8 cellular contexts compared by ENCODE assay signal in genomic region chr2:189581354-189582139, GRCh38.
A peak's percentile ranks its signal among the peaks of the same experiment; 100 is the strongest.
DNase-seq lines count a peak whose midpoint lies in the region; ATAC-seq and TF ChIP-seq lines count a peak whose summit lies in the region.

No MANE protein-coding gene starts in this region.

- DNase-seq in GM10248 (ENCODE audit: extremely low spot score): peak; percentile 21
- no peak for DNase-seq in astrocyte of the spinal cord (ENCODE audit: low read depth, low spot score)
- DNase-seq in islet precursor cell: peak; percentile 82
- peak; percentile 10 for DNase-seq in stimulated activated naive CD8-positive, alpha-beta T cell treated with anti-CD3 and anti-CD28 coated beads, Interleukin-15, Interleukin-2, amounts not matched to agents 100 U/mL and 50 U/mL, for 24 hours
- no peak for DNase-seq in NCI-H2029 treated with DMSO at 0.1 percent for 48 hours (lab: John Stamatoyannopoulos, UW)
- no peak for DNase-seq in inferior parietal cortex (ENCODE audit: extremely low spot score)

- H3K36me3 ChIP-seq in KMS-11 (ENCODE audit: insufficient read depth): no peaks in the 10 kb centered on the region

- CTCF ChIA-PET in GM10248 (lab: Yijun Ruan, JAX): interaction anchor here (1.5 kb wide), 1 partner anchor 38 kb away, joined by 3 read pairs; no protein-coding TSS in a partner anchor

- H3K4me2 ChIP-seq in KMS-11: peak overlapping the region; percentile 97

- in situ Hi-C loops in astrocyte of the spinal cord (cut with HindIII; ENCODE audit: low sequenced_read_pairs): no loop called here

- ATAC-seq in stimulated activated naive CD8-positive, alpha-beta T cell treated with anti-CD3 and anti-CD28 coated beads, Interleukin-15, Interleukin-2, amounts not matched to agents 100 U/mL and 50 U/mL, for 24 hours: no peak
- ATAC-seq in HG03469 (IDR thresholded peaks at IDR 0.05; ENCODE audit: unreplicated experiment): no peak

- peaks cover 22% of the 10 kb centered on the region for H3K4me1 ChIP-seq in KMS-11 (ENCODE audit: low read depth, poor library complexity, severe bottlenecking)

- TF ChIP-seq CTCF in GM10248 (IDR thresholded peaks at IDR 0.05; ENCODE audit: control extremely low read depth, extremely low read depth, low read depth, missing control alignments) (no peak), KMS-11 (conservative IDR thresholded peaks at IDR 0.05; ENCODE audit: low read depth, low read length) (no peak), astrocyte of the spinal cord (IDR thresholded peaks at IDR 0.05; ENCODE audit: low read depth, low read length) (no peak)

- POLR2A ChIA-PET in GM10248 (lab: Yijun Ruan, JAX): no interaction called here

- H4K20me1 ChIP-seq in KMS-11 (ENCODE audit: insufficient read depth): no peaks in the 10 kb centered on the region

- no peaks in the 10 kb centered on the region for H3K27me3 ChIP-seq in KMS-11 (ENCODE audit: insufficient read depth, low read depth)

- H3K27ac ChIP-seq in KMS-11: peak overlapping the region; percentile 71

- H3K79me2 ChIP-seq in KMS-11 (ENCODE audit: insufficient read depth, low read depth): no peaks in the 10 kb centered on the region

- H2AFZ ChIP-seq in KMS-11 (ENCODE audit: low read depth): peak overlapping the region; percentile 92

- H3K9ac ChIP-seq in KMS-11: peak overlapping the region; percentile 79

- H3K4me3 ChIP-seq in KMS-11 (IDR thresholded peaks at IDR 0.05; ENCODE audit: insufficient read depth, low read depth, low read length): peak overlapping the region; percentile 93
- peak overlapping the region; percentile 49 for H3K4me3 ChIP-seq in astrocyte of the spinal cord (ENCODE audit: low read depth, low read length)

Comparison
In these comparisons a context has a peak if more than half of its experiments do, and no peak if none do; other contexts are left out.
1. DNase-seq: peak in GM10248 (single experiment), islet precursor cell (single experiment) and stimulated activated naive CD8-positive, alpha-beta T cell treated with anti-CD3 and anti-CD28 coated beads, Interleukin-15, Interleukin-2, amounts not matched to agents 100 U/mL and 50 U/mL, for 24 hours (single experiment); none in astrocyte of the spinal cord (single experiment), NCI-H2029 treated with DMSO at 0.1 percent for 48 hours (single experiment) and inferior parietal cortex (single experiment).